13 cellular contexts compared by ENCODE assay signal in genomic region chr10:91974960-91975359, GRCh38. TPM values are rescaled to one million over a fixed set of nuclear protein-coding genes. Genes with fewer than 3 reads are reported as not detected.
A peak's percentile ranks its signal among the peaks of the same experiment; 100 is the strongest.
DNase-seq lines count a peak whose midpoint lies in the region; ATAC-seq and TF ChIP-seq lines count a peak whose summit lies in the region.
"Had no signal": no experiment of that assay in that cellular context is flagged by ENCODE, and none has a peak within 500 bp of the region (broad histone marks: within the 10 kb centered on the region; RNA-seq: fewer than 3 reads in every experiment).

No MANE protein-coding gene starts in this region.

- in situ Hi-C loops in brain microvascular endothelial cell (cut with HindIII; ENCODE audit: low pct_ligation_motif_present, low sequenced_read_pairs): no loop called here

- H3K4me3 Mint-ChIP-seq in activated CD4-positive, alpha-beta T cell treated with anti-CD3 and anti-CD28 coated beads for 36 hours: no peak overlapping the region
- H3K4me3 Mint-ChIP-seq: effector memory CD8-positive, alpha-beta T cell had no signal

- ATAC-seq in activated CD4-positive, alpha-beta T cell treated with anti-CD3 and anti-CD28 coated beads for 36 hours: peak; percentile 61
- no peak for ATAC-seq in HG03520 (IDR thresholded peaks at IDR 0.05; ENCODE audit: unreplicated experiment)
- ATAC-seq: effector memory CD8-positive, alpha-beta T cell; mucosa of descending colon had no signal

- H3K27ac ChIP-seq in brain microvascular endothelial cell: peak overlapping the region; percentile 34
- H3K27ac ChIP-seq: SJCRH30 had no signal

- H3K27ac Mint-ChIP-seq in activated CD4-positive, alpha-beta T cell treated with anti-CD3 and anti-CD28 coated beads for 36 hours: peak overlapping the region; percentile 53
- H3K27ac Mint-ChIP-seq: effector memory CD8-positive, alpha-beta T cell had no signal

- intact Hi-C loops in activated CD4-positive, alpha-beta T cell treated with anti-CD3 and anti-CD28 coated beads for 36 hours (cut with DNase I, micrococcal nuclease): loop anchor here (1.0 kb wide), 4 partner anchors 12 to 73 kb away; partner anchors contain the start of gene BTAF1 (in 1 of the 2)

- H3K36me3 Mint-ChIP-seq in activated CD4-positive, alpha-beta T cell treated with anti-CD3 and anti-CD28 coated beads for 36 hours (ENCODE audit: low read depth): peaks cover 52% of the 10 kb centered on the region

- no peak overlapping the region for H3K4me3 ChIP-seq in brain microvascular endothelial cell (ENCODE audit: low read depth, low read length)
- H3K4me3 ChIP-seq: mucosa of descending colon, SJCRH30 had no signal

- TF ChIP-seq CTCF in brain microvascular endothelial cell (IDR thresholded peaks at IDR 0.05; ENCODE audit: low read depth, low read length, missing control alignments): no peak

- POLR2A ChIA-PET in activated CD4-positive, alpha-beta T cell treated with anti-CD3 and anti-CD28 coated beads for 36 hours (lab: Charles Lee): interaction anchor here (0.7 kb wide), 1 partner anchor 801 kb away, joined by 3 read pairs; no protein-coding TSS in a partner anchor

- H3K27me3 ChIP-seq in brain microvascular endothelial cell (replicated peaks): no peaks in the 10 kb centered on the region
- H3K27me3 ChIP-seq: SJCRH30 had no signal

- no peaks in the 10 kb centered on the region for H3K9me3 Mint-ChIP-seq in activated CD4-positive, alpha-beta T cell treated with anti-CD3 and anti-CD28 coated beads for 36 hours (ENCODE audit: low read depth)
- H3K9me3 Mint-ChIP-seq: effector memory CD8-positive, alpha-beta T cell had no signal

- peaks cover 42% of the 10 kb centered on the region for H3K4me1 Mint-ChIP-seq in activated CD4-positive, alpha-beta T cell treated with anti-CD3 and anti-CD28 coated beads for 36 hours

- no peaks in the 10 kb centered on the region for H3K36me3 ChIP-seq in brain microvascular endothelial cell (replicated peaks)
- H3K36me3 ChIP-seq: SJCRH30 had no signal

- H3K27me3 Mint-ChIP-seq in activated CD4-positive, alpha-beta T cell treated with anti-CD3 and anti-CD28 coated beads for 36 hours: no peaks in the 10 kb centered on the region
- H3K27me3 Mint-ChIP-seq: effector memory CD8-positive, alpha-beta T cell had no signal

- CTCF ChIA-PET in activated CD4-positive, alpha-beta T cell treated with anti-CD3 and anti-CD28 coated beads for 36 hours (lab: Charles Lee): interaction anchor here (1.2 to 4.2 kb wide), 2 partner anchors 12 to 14 kb away, joined by 4 to 20 read pairs; no protein-coding TSS in a partner anchor

- no peak for DNase-seq in activated CD4-positive, alpha-beta T cell treated with anti-CD3 and anti-CD28 coated beads for 36 hours
- no peak for DNase-seq in activated CD4-positive, alpha-beta T cell treated with anti-CD3 and anti-CD28 coated beads, Interleukin-2, amount 50 U/mL, for 48 hours
- DNase-seq in LHCN-M2 (ENCODE audit: low read depth) (peak; percentile 51), brain microvascular endothelial cell (peak; percentile 55), renal cortical epithelial cell (ENCODE audit: low read depth) (peak; percentile 50), COLO668 (lab: John Stamatoyannopoulos, UW; ENCODE audit: unreplicated experiment) (no peak), NCI-H1436 (lab: John Stamatoyannopoulos, UW) (no peak)
- DNase-seq: activated naive CD4-positive, alpha-beta T cell treated with Interleukin-2 at 50 U/mL for 16 hours; effector memory CD8-positive, alpha-beta T cell; mucosa of descending colon; NCI-H1092 treated with DMSO at 0.1 percent for 48 hours; SJCRH30 had no signal

RNA-seq across cellular contexts. Expression of gene BTAF1, which starts 51.4 kb away (rescaled TPM):
- total RNA-seq in activated CD4-positive, alpha-beta T cell treated with anti-CD3 and anti-CD28 coated beads for 36 hours: 10 to 100 TPM; 59.0 to 59.4 TPM
- total RNA-seq in LHCN-M2 (2014; rRNA removed) (28.7 TPM in 2 replicates), renal cortical epithelial cell (30.6 and 45.7 TPM in 2 replicates)
- polyA plus RNA-seq in LHCN-M2 (2012): 4.7 TPM

Comparison
In these comparisons a context has a peak if more than half of its experiments do, and no peak if none do; other contexts are left out.
1. DNase-seq: peak in LHCN-M2 (single experiment), brain microvascular endothelial cell (single experiment) and renal cortical epithelial cell (single experiment); none in activated CD4-positive, alpha-beta T cell treated with anti-CD3 and anti-CD28 coated beads for 36 hours (single experiment), activated CD4-positive, alpha-beta T cell treated with anti-CD3 and anti-CD28 coated beads, Interleukin-2, amount 50 U/mL, for 48 hours (0 of 2), COLO668 (single experiment) and NCI-H1436 (single experiment).